In genomic region chr14:73465833-73466532, GRCh38 we compare ENCODE assay signal across 11 cellular contexts. TPM values are rescaled to one million over a fixed set of nuclear protein-coding genes. Genes with fewer than 3 reads are reported as not detected.
DNase-seq lines count a peak whose midpoint lies in the region; FAIRE-seq and TF ChIP-seq lines count a peak whose summit lies in the region.
"Had no signal": no experiment of that assay in that cellular context is flagged by ENCODE, and none has a peak within 500 bp of the region (broad histone marks: within the 10 kb centered on the region; RNA-seq: fewer than 3 reads in every experiment).

No MANE protein-coding gene starts in this region.

- H3K4me2 ChIP-seq in GM23248 (ENCODE audit: unreplicated experiment) (no peak overlapping the region), OCI-LY7 (ENCODE audit: low read length) (peak overlapping the region; percentile 65), endothelial cell of umbilical vein (ENCODE audit: insufficient read depth, low read length) (peak overlapping the region; percentile 82)

- DNase-seq in GM23248 (peak; percentile 39), OCI-LY7 (ENCODE audit: low spot score) (no peak), endothelial cell of umbilical vein (ENCODE audit: low read depth, low spot score) (peak; percentile 73), pons (ENCODE audit: low spot score) (peak; percentile 69), NCI-H1105 treated with DMSO at 0.1 percent for 48 hours (lab: John Stamatoyannopoulos, UW) (no peak), NK-92 (lab: John Stamatoyannopoulos, UW; ENCODE audit: unreplicated experiment) (no peak), NCI-H524 treated with DMSO at 0.1 percent for 48 hours (lab: John Stamatoyannopoulos, UW) (no peak)
- DNase-seq in effector memory CD4-positive, alpha-beta T cell = no peak
- DNase-seq: activated CD4-positive, alpha-beta T cell treated with anti-CD3 and anti-CD28 coated beads for 1 hour; NCI-H226 had no signal

- peak overlapping the region; percentile 15; the same call in 1 of the 2 replicates for H2AFZ ChIP-seq in GM23248
- H2AFZ ChIP-seq in OCI-LY7 (ENCODE audit: low read length) = peak overlapping the region; percentile 98
- peak overlapping the region; percentile 14 for H2AFZ ChIP-seq in endothelial cell of umbilical vein (ENCODE audit: low read depth, low read length)

- H3K9me2 ChIP-seq in GM23248 (ENCODE audit: insufficient read depth) = no peaks in the 10 kb centered on the region
- H3K9me2 ChIP-seq in OCI-LY7 (ENCODE audit: insufficient read depth, low read length) = no peaks in the 10 kb centered on the region

- dilution Hi-C loops in endothelial cell of umbilical vein (cut with MboI; ENCODE audit: extremely low pct_ligation_motif_present, low sequenced_read_pairs) = loop anchor here (25.0 kb wide), 2 partner anchors 179 to 279 kb away; no protein-coding TSS in a partner anchor

- H3K27me3 ChIP-seq in GM23248 (replicated peaks; ENCODE audit: insufficient read depth) = no peaks in the 10 kb centered on the region
- no peaks in the 10 kb centered on the region for H3K27me3 ChIP-seq in endothelial cell of umbilical vein (ENCODE audit: control insufficient read depth in 2 of 2, insufficient read depth in 2 of 2, low read length in 2 of 2)
- no peaks in the 10 kb centered on the region for H3K27me3 ChIP-seq in effector memory CD4-positive, alpha-beta T cell (replicated peaks; ENCODE audit: control insufficient read depth, insufficient read depth, low read length, poor library complexity, severe bottlenecking)

- H3K79me2 ChIP-seq in GM23248 (ENCODE audit: insufficient read depth) (peaks cover 16% of the 10 kb centered on the region), OCI-LY7 (ENCODE audit: insufficient read depth, low read depth, low read length) (no peaks in the 10 kb centered on the region), endothelial cell of umbilical vein (ENCODE audit: control insufficient read depth, insufficient read depth, low read length) (no peaks in the 10 kb centered on the region)

- H3K36me3 ChIP-seq in GM23248 (ENCODE audit: low read depth) = no peaks in the 10 kb centered on the region
- H3K36me3 ChIP-seq in OCI-LY7 (ENCODE audit: insufficient read depth, low read length) = no peaks in the 10 kb centered on the region
- no peaks in the 10 kb centered on the region for H3K36me3 ChIP-seq in endothelial cell of umbilical vein (ENCODE audit: control insufficient read depth in 2 of 2, extremely low read depth in 1 of 2, insufficient read depth in 2 of 2, low read length in 2 of 2)
- H3K36me3 ChIP-seq in effector memory CD4-positive, alpha-beta T cell (ENCODE audit: control insufficient read depth, insufficient read depth, low read length) = no peaks in the 10 kb centered on the region

- intact Hi-C loops in OCI-LY7 (cut with micrococcal nuclease; ENCODE audit: unreplicated experiment) (no loop called here), endothelial cell of umbilical vein (cut with micrococcal nuclease) (no loop called here)

- H3K9ac ChIP-seq in GM23248 = peak overlapping the region; percentile 70; the same call in 1 of the 2 replicates
- H3K9ac ChIP-seq in endothelial cell of umbilical vein (replicated peaks; ENCODE audit: extremely low read depth, insufficient read depth, low read length) = peak overlapping the region; percentile 32

- peaks cover 82% of the 10 kb centered on the region for H3K4me1 ChIP-seq in GM23248 (ENCODE audit: insufficient read depth)
- peaks cover 45% of the 10 kb centered on the region for H3K4me1 ChIP-seq in OCI-LY7 (ENCODE audit: insufficient read depth, low read length, poor library complexity, severe bottlenecking)
- peaks cover 58% of the 10 kb centered on the region for H3K4me1 ChIP-seq in endothelial cell of umbilical vein (ENCODE audit: control insufficient read depth, extremely low read depth, insufficient read depth, low read length)
- peaks cover 4% of the 10 kb centered on the region for H3K4me1 ChIP-seq in effector memory CD4-positive, alpha-beta T cell (ENCODE audit: control insufficient read depth, insufficient read depth, low read length, poor library complexity, severe bottlenecking)

- no peak for TF ChIP-seq CTCF in OCI-LY7 (conservative IDR thresholded peaks at IDR 0.05; ENCODE audit: low read length)
- TF ChIP-seq CTCF in endothelial cell of umbilical vein (IDR thresholded peaks at IDR 0.05; ENCODE audit: extremely low read depth in 1 of 2, insufficient read depth in 1 of 2, low read depth in 1 of 2, low read length in 2 of 2) = no peak

- no TSS peak for BruUV-seq in OCI-LY7 (replicated peaks; lab: Mats Ljungman, UMichigan)
- BruUV-seq in endothelial cell of umbilical vein (replicated peaks; lab: Mats Ljungman, UMichigan) = no TSS peak

- FAIRE-seq in endothelial cell of umbilical vein (lab: Jason Lieb, UNC) = peak; percentile 69
- FAIRE-seq: bronchial epithelial cell had no signal

- H3K9me1 ChIP-seq in endothelial cell of umbilical vein (replicated peaks; ENCODE audit: control insufficient read depth, extremely low read depth, insufficient read depth, low read length) = peaks cover 2% of the 10 kb centered on the region

- H3K9me3 ChIP-seq in GM23248 (ENCODE audit: low read depth) = no peaks in the 10 kb centered on the region
- no peaks in the 10 kb centered on the region for H3K9me3 ChIP-seq in OCI-LY7 (ENCODE audit: low read length)
- no peaks in the 10 kb centered on the region for H3K9me3 ChIP-seq in endothelial cell of umbilical vein (replicated peaks; ENCODE audit: control insufficient read depth, insufficient read depth, low read length)
- H3K9me3 ChIP-seq in effector memory CD4-positive, alpha-beta T cell (ENCODE audit: control insufficient read depth, low read length) = no peaks in the 10 kb centered on the region

- 74 to 86% methylated on average over 5 of the region's 5 CpGs for WGBS in GM23248 (ENCODE audit: low coverage in 1 of 2, low lambda C conversion rate in 2 of 2, missing lambda C conversion rate in 2 of 2), 2 experiments

- POLR2A ChIA-PET in OCI-LY7 (lab: Charles Lee) (interaction anchor here (0.6 to 1.3 kb wide), 8 partner anchors 9 to 399 kb away, joined by 3 to 5 read pairs (median 4); no protein-coding TSS in a partner anchor), endothelial cell of umbilical vein (lab: Charles Lee) (interaction anchor here (0.6 kb wide), 1 partner anchor 61 kb away, joined by 4 read pairs; no protein-coding TSS in a partner anchor)

- CTCF ChIA-PET in OCI-LY7 (lab: Charles Lee; ENCODE audit: unreplicated experiment) (interaction anchor here (0.6 to 1.0 kb wide), 2 partner anchors 42 to 171 kb away, joined by 3 to 4 read pairs; no protein-coding TSS in a partner anchor), endothelial cell of umbilical vein (lab: Charles Lee) (interaction anchor here (0.6 to 11.5 kb wide), 2 partner anchors 158 to 170 kb away, joined by 4 to 559 read pairs; no protein-coding TSS in a partner anchor)

- in situ Hi-C loops in GM23248 (cut with MboI) = no loop called here

- H3F3A ChIP-seq in GM23248 (ENCODE audit: insufficient read depth) = peaks cover 75% of the 10 kb centered on the region

- no peak for TF ChIP-seq POLR2A in endothelial cell of umbilical vein (IDR thresholded peaks at IDR 0.05; ENCODE audit: low read depth, low read length)

- no peak overlapping the region for H3K4me3 ChIP-seq in GM23248
- peak overlapping the region; percentile 36 for H3K4me3 ChIP-seq in OCI-LY7 (ENCODE audit: low read depth, low read length, poor library complexity, severe bottlenecking)
- H3K4me3 ChIP-seq in endothelial cell of umbilical vein (replicated peaks in 1 of 3; ENCODE audit: insufficient read depth in 1 of 3, low read depth in 1 of 3, low read length in 3 of 3) = peak overlapping the region in 1 of 3 experiments; percentile 9
- no peak overlapping the region for H3K4me3 ChIP-seq in effector memory CD4-positive, alpha-beta T cell (ENCODE audit: insufficient read depth, low read depth, low read length, poor library complexity, severe bottlenecking)

- no peaks in the 10 kb centered on the region for H4K20me1 ChIP-seq in GM23248 (ENCODE audit: insufficient read depth)
- no peaks in the 10 kb centered on the region for H4K20me1 ChIP-seq in OCI-LY7 (ENCODE audit: insufficient read depth, low read length)
- no peaks in the 10 kb centered on the region for H4K20me1 ChIP-seq in endothelial cell of umbilical vein (replicated peaks; ENCODE audit: control insufficient read depth, extremely low read depth, insufficient read depth, low read length)

- peak overlapping the region; percentile 99 for H3K27ac ChIP-seq in GM23248
- no peak overlapping the region for H3K27ac ChIP-seq in OCI-LY7 (ENCODE audit: low read depth, low read length, poor library complexity, severe bottlenecking)
- H3K27ac ChIP-seq in endothelial cell of umbilical vein (ENCODE audit: insufficient read depth, low read depth, low read length) = peak overlapping the region; percentile 51
- H3K27ac ChIP-seq in effector memory CD4-positive, alpha-beta T cell (ENCODE audit: insufficient read depth, low read length, poor library complexity, severe bottlenecking) = no peak overlapping the region

RNA-seq across cellular contexts. Expression of gene NUMB, which starts 7.6 kb away (rescaled TPM):
- total RNA-seq in GM23248 (2014; rRNA removed; shearing (Covaris generic)) = 64.8 and 101 TPM in 2 replicates
- polyA plus RNA-seq in GM23248 (2016; fragmentation: Nextera tagmentation; extraction: Ambion mirVana) (130 and 142 TPM in 2 replicates), endothelial cell of umbilical vein (164 and 210 TPM in 2 replicates)
- 17.1 and 18.6 TPM in 2 replicates for total RNA-seq in OCI-LY7 (2014; rRNA removed; shearing (Covaris generic))
- total RNA-seq in OCI-LY7 (2022) (81.1 and 87.8 TPM in 2 replicates), endothelial cell of umbilical vein (116 and 128 TPM in 2 replicates)
- 121 and 133 TPM in 2 replicates for polyA plus RNA-seq in endothelial cell of umbilical vein (2011; cell fraction: cytosol; rRNA removed)
- 224 and 247 TPM in 2 replicates for polyA plus RNA-seq in endothelial cell of umbilical vein (2011; cell fraction: nucleus; rRNA removed)
- 87.1 and 111 TPM in 2 replicates for polyA plus RNA-seq in endothelial cell of umbilical vein (2012)
- polyA minus RNA-seq in endothelial cell of umbilical vein = 389 and 406 TPM in 2 replicates
- 30.2 TPM for polyA minus RNA-seq in endothelial cell of umbilical vein (2011; cell fraction: cytosol; rRNA and poly(A)+ RNA removed)
- 207 and 280 TPM in 2 replicates for polyA minus RNA-seq in endothelial cell of umbilical vein (2011; cell fraction: nucleus; rRNA and poly(A)+ RNA removed)

RNA-seq across cellular contexts. Expression of gene RIOX1, which starts 24.8 kb away (rescaled TPM):
- 16.6 and 20.4 TPM in 2 replicates for total RNA-seq in GM23248 (2014; rRNA removed; shearing (Covaris generic))
- polyA plus RNA-seq in GM23248 (2016; fragmentation: Nextera tagmentation; extraction: Ambion mirVana) = 7.9 and 8.1 TPM in 2 replicates
- total RNA-seq in OCI-LY7 (2014; rRNA removed; shearing (Covaris generic)) = 33.5 and 36.4 TPM in 2 replicates
- 21.0 and 21.7 TPM in 2 replicates for total RNA-seq in OCI-LY7 (2022)
- total RNA-seq in endothelial cell of umbilical vein = 15.6 and 17.7 TPM in 2 replicates
- 12.7 and 14.6 TPM in 2 replicates for polyA plus RNA-seq in endothelial cell of umbilical vein
- polyA plus RNA-seq in endothelial cell of umbilical vein (2011; cell fraction: cytosol; rRNA removed) = 6.9 and 8.7 TPM in 2 replicates
- polyA plus RNA-seq in endothelial cell of umbilical vein (2011; cell fraction: nucleus; rRNA removed) = 4.7 and 5.0 TPM in 2 replicates
- polyA plus RNA-seq in endothelial cell of umbilical vein (2012) = 9.3 and 12.1 TPM in 2 replicates
- polyA minus RNA-seq in endothelial cell of umbilical vein = 12.1 and 18.4 TPM in 2 replicates
- polyA minus RNA-seq in endothelial cell of umbilical vein (2011; cell fraction: cytosol; rRNA and poly(A)+ RNA removed) = 14.6 TPM
- 6.3 and 7.1 TPM in 2 replicates for polyA minus RNA-seq in endothelial cell of umbilical vein (2011; cell fraction: nucleus; rRNA and poly(A)+ RNA removed)

Comparison
In these comparisons a context has a peak if more than half of its experiments do, and no peak if none do; other contexts are left out.
1. DNase-seq: peak in GM23248 (single experiment), endothelial cell of umbilical vein (single experiment) and pons (single experiment); none in OCI-LY7 (single experiment), effector memory CD4-positive, alpha-beta T cell (0 of 3), NCI-H1105 treated with DMSO at 0.1 percent for 48 hours (single experiment), NK-92 (single experiment) and NCI-H524 treated with DMSO at 0.1 percent for 48 hours (single experiment).
2. H2AFZ ChIP-seq: peak in every context shown above with its lines; median percentile 98 in OCI-LY7; 15 in GM23248; 14 in endothelial cell of umbilical vein.
3. H3K27ac ChIP-seq: peak in GM23248 (single experiment) and endothelial cell of umbilical vein (single experiment); none in OCI-LY7 (single experiment) and effector memory CD4-positive, alpha-beta T cell (single experiment).